In the genomic region with DNA sequence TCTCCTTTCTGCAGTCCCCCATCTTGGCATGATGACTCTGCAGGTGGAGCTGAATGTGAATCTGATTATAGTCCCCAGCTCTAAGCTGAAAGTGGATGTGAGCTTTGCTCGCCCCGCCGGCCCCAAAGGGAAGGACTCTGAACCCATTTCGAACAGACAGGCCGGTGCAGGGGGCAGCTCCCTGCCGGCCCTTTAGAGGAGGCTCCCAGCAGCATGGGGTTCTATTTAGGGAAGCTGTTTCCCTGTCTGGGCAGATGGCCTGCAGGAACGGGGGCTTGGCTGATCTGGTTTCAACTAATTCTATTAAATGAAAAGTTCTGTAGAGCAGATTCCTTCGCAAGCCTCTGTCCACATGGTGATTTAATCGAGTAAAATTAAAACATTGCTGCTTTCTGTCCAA, we compare ENCODE assay signal across 21 cellular contexts.
DNase-seq lines count a peak whose midpoint lies in the region; TF ChIP-seq lines count a peak whose summit lies in the region.
"Had no signal": no experiment of that assay in that cellular context is flagged by ENCODE, and none has a peak within 500 bp of the region (broad histone marks: within the 10 kb centered on the region; RNA-seq: fewer than 3 reads in every experiment).

No MANE protein-coding gene starts in this region.

- H3K4me3 Mint-ChIP-seq in nephron progenitor cell = peak overlapping the region; percentile 12
- H3K4me3 Mint-ChIP-seq: CD8-positive, alpha-beta T cell had no signal

- WGBS in adrenal gland, 4 donors = 59 to 68% (median 64%) methylated on average over 6 to 9 of the region's 9 CpGs

- TF ChIP-seq POLR2A in adrenal gland (IDR thresholded peaks at IDR 0.05) = no peak

- no peaks in the 10 kb centered on the region for H3K9me3 Mint-ChIP-seq in nephron progenitor cell
- H3K9me3 Mint-ChIP-seq: CD8-positive, alpha-beta T cell had no signal

- H3K27ac ChIP-seq in WERI-Rb-1 (peak overlapping the region; percentile 30), adrenal gland (no peak overlapping the region)
- H3K27ac ChIP-seq: SJSA1 had no signal

- DNase-seq in BE2C = peak; percentile 63
- peak; percentile 84 for DNase-seq in NCI-H82 (lab: John Stamatoyannopoulos, UW)
- DNase-seq in WERI-Rb-1 = no peak
- DNase-seq in nephron progenitor cell = no peak
- DNase-seq in NCI-H1694 (lab: John Stamatoyannopoulos, UW) = no peak
- DNase-seq in adrenal gland = no peak
- no peak for DNase-seq in NCI-H187 treated with DMSO at 0.1 percent for 48 hours (lab: John Stamatoyannopoulos, UW)
- DNase-seq: C1 segment of cervical spinal cord; Caco-2; CD8-positive, alpha-beta T cell; DMS79 treated with DMSO at 0.1 percent for 48 hours; NCI-H1048; NCI-H1417; NCI-H1694 treated with DMSO at 0.1 percent for 48 hours; NCI-H2081 treated with DMSO at 0.1 percent for 48 hours; NCI-H2171; NCI-H226; NCI-H510A treated with DMSO at 0.1 percent for 48 hours; Right ventricle myocardium superior; RPMI8226 had no signal

- H3K9me3 ChIP-seq in BE2C = no peaks in the 10 kb centered on the region
- no peaks in the 10 kb centered on the region for H3K9me3 ChIP-seq in WERI-Rb-1 (ENCODE audit: severe bottlenecking)
- H3K9me3 ChIP-seq in adrenal gland (replicated peaks in 1 of 3) = no peaks in the 10 kb centered on the region
- H3K9me3 ChIP-seq: Caco-2, SJSA1 had no signal

- H3K27ac Mint-ChIP-seq in nephron progenitor cell = no peak overlapping the region
- H3K27ac Mint-ChIP-seq: CD8-positive, alpha-beta T cell had no signal

- peaks cover 5% of the 10 kb centered on the region for H3K27me3 Mint-ChIP-seq in nephron progenitor cell (ENCODE audit: low read depth, poor library complexity)

- H3K36me3 ChIP-seq in BE2C (no peaks in the 10 kb centered on the region), WERI-Rb-1 (no peaks in the 10 kb centered on the region), adrenal gland (replicated peaks in 1 of 2) (no peaks in the 10 kb centered on the region)
- H3K36me3 ChIP-seq: SJSA1 had no signal

- TF ChIP-seq CTCF in BE2C (IDR thresholded peaks at IDR 0.05; ENCODE audit: low read depth, low read length) (no peak), WERI-Rb-1 (IDR thresholded peaks at IDR 0.05; ENCODE audit: low read depth, low read length) (no peak), nephron progenitor cell (IDR thresholded peaks at IDR 0.05) (no peak), adrenal gland (IDR thresholded peaks at IDR 0.05) (no peak)

- intact Hi-C loops in adrenal gland (cut with DNase I) = no loop called here

- H3K27me3 ChIP-seq in BE2C = peaks cover 3% of the 10 kb centered on the region; the same call in 1 of the 2 replicates
- no peaks in the 10 kb centered on the region for H3K27me3 ChIP-seq in WERI-Rb-1 (ENCODE audit: insufficient read depth, low read depth, severe bottlenecking)
- H3K27me3 ChIP-seq in adrenal gland = no peaks in the 10 kb centered on the region
- H3K27me3 ChIP-seq: SJSA1 had no signal

- H3K4me1 ChIP-seq in BE2C = peaks cover 8% of the 10 kb centered on the region
- H3K4me1 ChIP-seq in adrenal gland (replicated peaks in 1 of 2) = no peaks in the 10 kb centered on the region
- H3K4me1 ChIP-seq: Caco-2, SJSA1 had no signal

- peak overlapping the region; percentile 23 for H3K4me3 ChIP-seq in BE2C (ENCODE audit: low read depth, low read length)
- H3K4me3 ChIP-seq in WERI-Rb-1 (ENCODE audit: low read depth, low read length) = no peak overlapping the region
- H3K4me3 ChIP-seq in adrenal gland = no peak overlapping the region
- H3K4me3 ChIP-seq: SJSA1 had no signal

- no peaks in the 10 kb centered on the region for H3K36me3 Mint-ChIP-seq in nephron progenitor cell (ENCODE audit: low read depth)
- H3K36me3 Mint-ChIP-seq: CD8-positive, alpha-beta T cell had no signal

- H3K4me1 Mint-ChIP-seq in nephron progenitor cell = peaks cover 100% of the 10 kb centered on the region

Comparison
In these comparisons a context has a peak if more than half of its experiments do, and no peak if none do; other contexts are left out.
1. DNase-seq: peak in BE2C (single experiment) and NCI-H82 (single experiment); none in WERI-Rb-1 (single experiment), nephron progenitor cell (single experiment), NCI-H1694 (single experiment), adrenal gland (0 of 7) and NCI-H187 treated with DMSO at 0.1 percent for 48 hours (single experiment).